ENCODE assay signal across 12 cellular contexts in genomic region chr3:125039041-125039896, GRCh38. TPM values are rescaled to one million over a fixed set of nuclear protein-coding genes. Genes with fewer than 3 reads are reported as not detected.
DNase-seq lines count a peak whose midpoint lies in the region; ATAC-seq and TF ChIP-seq lines count a peak whose summit lies in the region.
"Had no signal": no experiment of that assay in that cellular context is flagged by ENCODE, and none has a peak within 500 bp of the region (broad histone marks: within the 10 kb centered on the region; RNA-seq: fewer than 3 reads in every experiment).

No MANE protein-coding gene starts in this region.

- H3K4me3 Mint-ChIP-seq in chondrocyte (ENCODE audit: unreplicated experiment) = no peak overlapping the region
- H3K4me3 Mint-ChIP-seq: activated naive CD4-positive, alpha-beta T cell treated with anti-CD3 and anti-CD28 coated beads, Interleukin-2, amount 10 ng/mL, durations not matched to agents 7 days and 5 days; IgD-negative memory B cell had no signal

- WGBS in spleen, 5 donors = 61 to 76% (median 71%) methylated on average over 8 of the region's 8 CpGs

- H3K27ac Mint-ChIP-seq in chondrocyte (ENCODE audit: unreplicated experiment) = peak overlapping the region; percentile 6
- H3K27ac Mint-ChIP-seq: activated naive CD4-positive, alpha-beta T cell treated with anti-CD3 and anti-CD28 coated beads, Interleukin-2, amount 10 ng/mL, durations not matched to agents 7 days and 5 days had no signal

- H3K9me3 Mint-ChIP-seq in chondrocyte (ENCODE audit: low read depth) = peaks cover 8% of the 10 kb centered on the region

- no peaks in the 10 kb centered on the region for H3K27me3 ChIP-seq in spleen (replicated peaks in 1 of 7)
- H3K27me3 ChIP-seq: neutrophil had no signal

- DNase-seq in LHCN-M2 (ENCODE audit: low read depth) (peak; percentile 47), chondrocyte (ENCODE audit: low spot score) (no peak), left kidney (ENCODE audit: low read depth, low spot score) (peak; percentile 90), spleen (no peak), NCI-H2196 treated with DMSO at 0.1 percent for 48 hours (lab: John Stamatoyannopoulos, UW; ENCODE audit: unreplicated experiment) (no peak)
- no peak for DNase-seq in stimulated activated CD4-positive, alpha-beta T cell treated with anti-CD3 and anti-CD28 coated beads, Interleukin-4, amount 100 ng/mL, for 1 hour
- DNase-seq: activated naive CD4-positive, alpha-beta T cell treated with anti-CD3 and anti-CD28 coated beads, Interleukin-2, amount 10 ng/mL, durations not matched to agents 7 days and 5 days had no signal

- no peak overlapping the region for H3K4me3 ChIP-seq in spleen

- TF ChIP-seq POLR2A in spleen (IDR thresholded peaks at IDR 0.05) = no peak

- intact Hi-C loops in spleen (cut with DNase I; ENCODE audit: low total_unique reads) = no loop called here

- TF ChIP-seq CTCF in chondrocyte (IDR thresholded peaks at IDR 0.05) (no peak), spleen (IDR thresholded peaks at IDR 0.05 in 8 of 11, conservative IDR thresholded peaks at IDR 0.05 in 3 of 11) (no peak)

- H3K36me3 Mint-ChIP-seq in chondrocyte (ENCODE audit: low read depth) = peaks cover 6% of the 10 kb centered on the region

- ATAC-seq in HG02763 (IDR thresholded peaks at IDR 0.05; ENCODE audit: unreplicated experiment) = no peak
- ATAC-seq in HG03439 (IDR thresholded peaks at IDR 0.05; ENCODE audit: unreplicated experiment) = no peak

- no peaks in the 10 kb centered on the region for H3K27me3 Mint-ChIP-seq in chondrocyte (ENCODE audit: low read depth)
- H3K27me3 Mint-ChIP-seq: activated naive CD4-positive, alpha-beta T cell treated with anti-CD3 and anti-CD28 coated beads, Interleukin-2, amount 10 ng/mL, durations not matched to agents 7 days and 5 days; IgD-negative memory B cell had no signal

- peak overlapping the region in 7 of 8 donors; percentile 66 to 91 (median 72) for H3K27ac ChIP-seq in spleen
- H3K27ac ChIP-seq: neutrophil, VCaP had no signal

- H3K4me1 Mint-ChIP-seq in chondrocyte (ENCODE audit: low read depth) = peaks cover 42% of the 10 kb centered on the region

- H3K9me3 ChIP-seq in spleen = peaks cover 0 to 22% (median 14%) of the 10 kb centered on the region in 8 donors
- H3K9me3 ChIP-seq: neutrophil had no signal

- H3K36me3 ChIP-seq in spleen = peaks cover 0 to 15% (median 0%) of the 10 kb centered on the region in 6 donors
- H3K36me3 ChIP-seq: neutrophil had no signal

- H3K4me1 ChIP-seq in spleen = peaks cover 12 to 76% (median 58%) of the 10 kb centered on the region in 6 donors

RNA-seq across cellular contexts. Expression of gene HEG1, which starts 16.5 kb away (rescaled TPM):
- total RNA-seq in LHCN-M2 (2014; rRNA removed) (19.9 and 28.0 TPM in 2 replicates), chondrocyte (69.6 to 107 TPM (median 70.4 TPM) in 3 replicates), spleen (10 to 100 TPM; 52.1 to 87.9 (median 74.4) TPM)
- polyA plus RNA-seq in LHCN-M2 (2012) = 29.3 TPM
- 1 to 10 TPM; 3.1 to 6.3 (median 3.4) TPM for polyA plus RNA-seq in spleen

Comparison
In these comparisons a context has a peak if more than half of its experiments do, and no peak if none do; other contexts are left out.
1. DNase-seq: peak in LHCN-M2 (single experiment) and left kidney (single experiment); none in chondrocyte (single experiment), spleen (single experiment), NCI-H2196 treated with DMSO at 0.1 percent for 48 hours (single experiment) and stimulated activated CD4-positive, alpha-beta T cell treated with anti-CD3 and anti-CD28 coated beads, Interleukin-4, amount 100 ng/mL, for 1 hour (single experiment).